Comparison of ENCODE assay signal across 12 cellular contexts in the genomic region with DNA sequence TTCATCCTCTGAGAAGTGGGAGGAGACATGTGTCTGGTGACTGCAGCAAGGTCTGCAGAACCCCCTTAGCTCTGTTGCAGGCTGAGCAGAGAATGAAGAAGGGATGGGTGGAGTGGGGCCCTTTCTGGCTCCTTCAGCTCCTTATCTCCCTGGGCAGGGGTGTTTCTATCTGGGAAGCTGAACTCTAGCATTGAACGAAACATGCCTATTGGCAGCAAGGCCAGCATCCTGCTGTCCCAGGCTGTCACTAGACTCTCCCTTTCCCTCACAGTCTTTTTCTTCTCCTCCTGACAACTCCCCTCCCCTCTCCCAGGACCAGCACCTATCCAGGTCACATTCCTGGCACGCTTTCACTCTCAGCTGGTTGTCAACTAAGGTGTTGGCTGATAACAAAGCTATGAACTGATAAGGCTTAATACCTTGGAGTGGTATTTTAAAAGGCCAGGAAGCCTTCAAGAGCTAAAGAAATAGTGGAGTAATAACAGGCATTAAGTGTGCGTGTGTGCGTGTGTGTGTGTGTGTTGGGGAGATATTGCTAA.
"Had no signal": no experiment of that assay in that cellular context is flagged by ENCODE, and none has a peak within 500 bp of the region (broad histone marks: within the 10 kb centered on the region; RNA-seq: fewer than 3 reads in every experiment).

No MANE protein-coding gene starts in this region.

- H3K27ac Mint-ChIP-seq: activated CD8-positive, alpha-beta T cell treated with anti-CD3 and anti-CD28 coated beads for 36 hours; activated T-cell treated with anti-CD3 and anti-CD28 coated beads, Interleukin-2, amount 50 U/mL, for 72 hours; nephron progenitor cell had no signal

- DNase-seq: activated CD8-positive, alpha-beta memory T cell treated with anti-CD3 and anti-CD28 coated beads, Interleukin-2, amount 50 U/mL, for 4 hours; activated CD8-positive, alpha-beta T cell treated with anti-CD3 and anti-CD28 coated beads for 36 hours; activated T-cell treated with anti-CD3 and anti-CD28 coated beads, Interleukin-2, amount 50 U/mL, for 72 hours; foreskin keratinocyte; hippocampal formation; nephron progenitor cell; ovary; retina; stimulated activated CD4-positive, alpha-beta T cell treated with anti-CD3 and anti-CD28 coated beads, Interleukin-15, amount 100 ng/mL, for 24 hours; stimulated activated CD4-positive, alpha-beta T cell treated with anti-CD3 and anti-CD28 coated beads, Interleukin-4, amount 100 ng/mL, for 24 hours; thyroid gland had no signal

- H3K36me3 ChIP-seq: ascending aorta, ovary, thyroid gland had no signal

- H3K27ac ChIP-seq: ascending aorta, foreskin keratinocyte, ovary, thyroid gland had no signal

- ATAC-seq: activated CD8-positive, alpha-beta T cell treated with anti-CD3 and anti-CD28 coated beads for 36 hours; activated T-cell treated with anti-CD3 and anti-CD28 coated beads, Interleukin-2, amount 50 U/mL, for 72 hours; foreskin keratinocyte had no signal

- H3K27me3 Mint-ChIP-seq: activated CD8-positive, alpha-beta T cell treated with anti-CD3 and anti-CD28 coated beads for 36 hours had no signal

- H3K4me3 ChIP-seq: ascending aorta, ovary, thyroid gland had no signal

- H3K9me3 Mint-ChIP-seq: activated CD8-positive, alpha-beta T cell treated with anti-CD3 and anti-CD28 coated beads for 36 hours; activated T-cell treated with anti-CD3 and anti-CD28 coated beads, Interleukin-2, amount 50 U/mL, for 72 hours had no signal

- H3K4me1 ChIP-seq: ascending aorta, foreskin keratinocyte, thyroid gland had no signal

- H3K4me3 Mint-ChIP-seq: activated CD8-positive, alpha-beta T cell treated with anti-CD3 and anti-CD28 coated beads for 36 hours; activated T-cell treated with anti-CD3 and anti-CD28 coated beads, Interleukin-2, amount 50 U/mL, for 72 hours; nephron progenitor cell had no signal

- H3K27me3 ChIP-seq: ascending aorta, ovary, thyroid gland had no signal

- H3K9me3 ChIP-seq: ascending aorta, ovary, thyroid gland had no signal
